In the genomic region with DNA sequence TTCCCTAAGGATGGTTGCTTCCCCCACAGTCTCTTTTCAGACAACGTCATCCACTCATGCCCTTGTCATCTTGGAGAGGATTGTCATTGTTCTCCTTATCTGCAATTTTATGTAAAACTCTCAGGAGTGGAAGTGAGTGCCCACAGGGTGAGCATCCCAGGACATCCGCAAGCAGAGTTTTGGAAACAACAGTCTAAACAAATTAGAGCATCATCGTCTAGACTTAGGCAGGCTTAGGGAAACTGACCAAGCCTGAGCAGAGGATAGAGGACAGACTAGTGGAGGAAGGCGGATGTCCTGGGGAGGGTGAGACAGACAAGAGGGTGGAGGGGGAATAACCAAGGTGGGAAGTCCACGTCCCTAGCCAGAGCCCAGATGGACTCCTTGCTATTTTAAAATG, we compare ENCODE assay signal across 32 cellular contexts.
"Had no signal": no experiment of that assay in that cellular context is flagged by ENCODE, and none has a peak within 500 bp of the region (broad histone marks: within the 10 kb centered on the region; RNA-seq: fewer than 3 reads in every experiment).

No MANE protein-coding gene starts in this region.

- DNase-seq: activated CD4-positive, alpha-beta memory T cell treated with anti-CD3 and anti-CD28 coated beads, Interleukin-2, amount 10 ng/mL, durations not matched to agents 7 days and 5 days; activated CD4-positive, alpha-beta T cell treated with anti-CD3 and anti-CD28 coated beads for 1 hour; activated CD4-positive, alpha-beta T cell treated with anti-CD3 and anti-CD28 coated beads for 4 hours; activated CD4-positive, alpha-beta T cell treated with anti-CD3 and anti-CD28 coated beads, Interleukin-2, amount 10 ng/mL, durations not matched to agents 7 days and 5 days; activated CD4-positive, alpha-beta T cell treated with anti-CD3 and anti-CD28 coated beads, Interleukin-2, amount 50 U/mL, for 4 hours; activated CD8-positive, alpha-beta memory T cell treated with anti-CD3 and anti-CD28 coated beads, Interleukin-2, amount 50 U/mL, for 48 hours; activated gamma-delta T cell; activated naive CD4-positive, alpha-beta T cell; activated naive CD4-positive, alpha-beta T cell treated with anti-CD3 and anti-CD28 coated beads, Interleukin-2, amount 10 ng/mL, durations not matched to agents 7 days and 5 days; activated naive CD8-positive, alpha-beta T cell treated with anti-CD3 and anti-CD28 coated beads, Interleukin-2, amount 10 ng/mL, durations not matched to agents 7 days and 5 days; activated T-cell treated with anti-CD3 and anti-CD28 coated beads for 4 hours; activated T-cell treated with anti-CD3 and anti-CD28 coated beads, Interleukin-2, amount 50 U/mL, for 24 hours; activated T-cell treated with anti-CD3 and anti-CD28 coated beads, Interleukin-2, amount 50 U/mL, for 72 hours; central memory CD4-positive, alpha-beta T cell; cerebellar nuclear complex; colonic mucosa; effector CD8-positive, alpha-beta T cell; esophagus squamous epithelium; foreskin keratinocyte; gastrocnemius medialis; glutamatergic neuron; heart left ventricle; T-helper 2 cell had no signal

- H3K4me3 ChIP-seq: ascending aorta, breast epithelium, cardiac muscle cell, colonic mucosa, esophagus squamous epithelium, gastrocnemius medialis, heart left ventricle had no signal

- ATAC-seq: activated naive CD4-positive, alpha-beta T cell treated with anti-CD3 and anti-CD28 coated beads, Interleukin-2, amount 50 U/mL, for 72 hours; activated T-cell treated with anti-CD3 and anti-CD28 coated beads, Interleukin-2, amount 50 U/mL, for 72 hours; foreskin keratinocyte; gastrocnemius medialis; heart left ventricle; WTC11 had no signal

- H3K27me3 ChIP-seq: ascending aorta, cardiac muscle cell, colonic mucosa, esophagus squamous epithelium, foreskin keratinocyte, gastrocnemius medialis, heart left ventricle had no signal

- FAIRE-seq: endometrium, endothelial cell of umbilical vein had no signal

- H3K36me3 ChIP-seq: ascending aorta, breast epithelium, cardiac muscle cell, colonic mucosa, esophagus squamous epithelium, gastrocnemius medialis, heart left ventricle had no signal

- H3K9me3 ChIP-seq: colonic mucosa, gastrocnemius medialis had no signal

- H3K27ac ChIP-seq: ascending aorta, breast epithelium, cardiac muscle cell, colonic mucosa, epithelial cell of prostate, esophagus squamous epithelium, foreskin keratinocyte, gastrocnemius medialis, heart left ventricle, VCaP had no signal

- H3K4me1 ChIP-seq: ascending aorta, breast epithelium, colonic mucosa, foreskin keratinocyte, gastrocnemius medialis had no signal
